Comparison of ENCODE assay signal across 9 cellular contexts in the genomic region with DNA sequence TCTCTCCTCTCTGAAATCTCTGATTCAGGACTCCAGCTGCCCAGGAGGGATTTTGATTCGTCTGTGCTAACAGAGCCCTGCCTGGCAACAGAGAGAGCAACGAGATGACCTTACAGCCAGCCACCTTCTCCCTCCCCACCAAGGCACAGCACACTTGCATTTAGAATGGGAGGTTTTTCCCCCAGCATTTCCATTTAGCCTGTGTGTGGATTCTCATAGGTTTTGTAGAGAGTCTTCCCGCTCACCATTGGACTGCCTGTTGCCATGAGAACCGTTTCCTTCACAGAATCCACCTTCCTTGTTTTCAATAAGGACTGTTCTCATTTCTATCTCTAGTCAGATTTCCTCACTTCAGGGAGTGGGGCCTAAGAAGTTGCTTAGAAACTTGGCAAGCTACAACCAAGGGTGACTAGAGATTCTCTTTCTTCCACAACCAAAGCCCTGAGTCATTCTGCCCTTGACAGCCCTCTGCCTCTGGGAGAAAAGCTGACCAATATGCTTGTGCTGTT. TPM values are rescaled to one million over a fixed set of nuclear protein-coding genes. Genes with fewer than 3 reads are reported as not detected.
DNase-seq lines count a peak whose midpoint lies in the region; TF ChIP-seq lines count a peak whose summit lies in the region.
"Had no signal": no experiment of that assay in that cellular context is flagged by ENCODE, and none has a peak within 500 bp of the region (broad histone marks: within the 10 kb centered on the region; RNA-seq: fewer than 3 reads in every experiment).

No MANE protein-coding gene starts in this region.

- no peak overlapping the region for H2AFZ ChIP-seq in H9 (ENCODE audit: low read length)

- H4K5ac ChIP-seq in H9 (ENCODE audit: insufficient read length, low read depth, low read length), result no peak overlapping the region

- H2BK15ac ChIP-seq in H9 (ENCODE audit: low read depth, low read length), result no peak overlapping the region

- no peak overlapping the region for H3T11ph ChIP-seq in H9 (ENCODE audit: low read length)

- H2BK120ac ChIP-seq in H9 (ENCODE audit: low read depth, low read length, poor library complexity, severe bottlenecking), result no peak overlapping the region

- in situ Hi-C loops in astrocyte of the cerebellum (cut with HindIII; ENCODE audit: low sequenced_read_pairs), result no loop called here

- no peak overlapping the region for H3K18ac ChIP-seq in H9 (ENCODE audit: insufficient read length, low read depth, low read length)

- H3K27me3 Mint-ChIP-seq in H9 (ENCODE audit: low read depth), result peaks cover 31% of the 10 kb centered on the region

- peak overlapping the region in 2 of 3 experiments; percentile 11 to 75; a peak in 1 of 7 replicates for H3K27ac Mint-ChIP-seq in H9

- no peak overlapping the region for H3K4me3 Mint-ChIP-seq in H9

- H3K79me1 ChIP-seq in H9 (ENCODE audit: insufficient read depth, low read depth, low read length, poor library complexity, severe bottlenecking), result no peaks in the 10 kb centered on the region

- TF ChIP-seq CTCF in AG09309 (IDR thresholded peaks at IDR 0.05; ENCODE audit: control insufficient read depth, insufficient read depth, low read depth, low read length, missing control alignments) (no peak), H9 (conservative IDR thresholded peaks at IDR 0.05) (no peak), astrocyte of the cerebellum (IDR thresholded peaks at IDR 0.05; ENCODE audit: low read depth, low read length, missing control alignments) (no peak)

- H3K79me2 ChIP-seq in H9 (ENCODE audit: insufficient read depth, low read length), result no peaks in the 10 kb centered on the region

- H2BK12ac ChIP-seq in H9 (ENCODE audit: insufficient read length, low read depth, low read length), result no peak overlapping the region

- H3K4me3 ChIP-seq in AG09309 (ENCODE audit: control insufficient read depth, low read depth, low read length) (no peak overlapping the region), astrocyte of the cerebellum (ENCODE audit: low read depth, low read length) (no peak overlapping the region)
- H3K4me3 ChIP-seq: heart right ventricle had no signal

- no peaks in the 10 kb centered on the region for H3K27me3 ChIP-seq in H9 (ENCODE audit: insufficient read depth, low read length)

- H4K8ac ChIP-seq in H9 (replicated peaks; ENCODE audit: insufficient read length, low read depth, low read length), result no peak overlapping the region

- H3K4me1 ChIP-seq in H9 (ENCODE audit: insufficient read depth, low read length), result peaks cover 3% of the 10 kb centered on the region; the same call in 1 of the 2 replicates

- H3K36me3 Mint-ChIP-seq in H9 (ENCODE audit: insufficient read depth in 1 of 3, low read depth in 3 of 3), result peaks cover 0 to 14% (median 5%) of the 10 kb centered on the region in 3 experiments; a peak in 6 of 7 replicates

- no peak overlapping the region for H3K4ac ChIP-seq in H9 (ENCODE audit: low read depth, low read length)

- no peak overlapping the region for H3K56ac ChIP-seq in H9 (ENCODE audit: insufficient read length, low read depth, low read length)

- peaks cover 25 to 29% of the 10 kb centered on the region in 2 experiments for H3K4me1 Mint-ChIP-seq in H9

- no peak overlapping the region for H4K91ac ChIP-seq in H9 (ENCODE audit: insufficient read length, low read depth, low read length)

- no CpG with 5 or more reads among the region's 4 CpGs for WGBS in H9 (ENCODE audit: extremely low coverage, insufficient read length, low lambda C conversion rate)

- H2BK5ac ChIP-seq in H9 (ENCODE audit: insufficient read length, low read length), result no peak overlapping the region

- no peak overlapping the region for H2BK20ac ChIP-seq in H9 (ENCODE audit: low read depth, low read length, poor library complexity, severe bottlenecking)

- no peaks in the 10 kb centered on the region for H3K9me3 ChIP-seq in H9 (ENCODE audit: control insufficient read depth, low read depth, low read length)
- H3K9me3 ChIP-seq: heart right ventricle had no signal

- no peak overlapping the region for H3K14ac ChIP-seq in H9 (ENCODE audit: insufficient read depth, low read length)

- H3K9ac ChIP-seq in H9 (ENCODE audit: extremely low read depth, insufficient read length, low read length), result no peak overlapping the region

- H3K27ac ChIP-seq in H9 (ENCODE audit: insufficient read length, low read depth, low read length), result no peak overlapping the region

- H3K23me2 ChIP-seq in H9 (ENCODE audit: insufficient read length, low read depth, low read length, poor library complexity, severe bottlenecking), result no peaks in the 10 kb centered on the region

- no peak overlapping the region for H3K4me2 ChIP-seq in H9 (ENCODE audit: insufficient read depth, insufficient read length, low read length)

- no peaks in the 10 kb centered on the region for H4K20me1 ChIP-seq in H9 (ENCODE audit: control insufficient read depth, insufficient read depth, insufficient read length)

- no peaks in the 10 kb centered on the region for H3K9me3 Mint-ChIP-seq in H9

- H2AK5ac ChIP-seq in H9 (ENCODE audit: insufficient read length, low read length), result no peak overlapping the region

- DNase-seq in AG09309 (ENCODE audit: low read depth) (peak; percentile 79), H9 (no peak), astrocyte of the cerebellum (ENCODE audit: low read depth) (peak; percentile 78), kidney tubule cell (ENCODE audit: low spot score) (peak; percentile 72), GM19238 (ENCODE audit: insufficient read length, low spot score) (no peak), mesenteric fat pad (ENCODE audit: low spot score) (no peak), NCI-H526 (lab: John Stamatoyannopoulos, UW) (no peak)
- DNase-seq in NK-92 treated with Interleukin-12 subunit alpha and Interleukin-12 subunit beta, amount 100 ng/mL, for 24 hours (lab: John Stamatoyannopoulos, UW), result no peak
- DNase-seq: heart right ventricle had no signal

- no peak overlapping the region for H3K23ac ChIP-seq in H9 (ENCODE audit: insufficient read length, low read depth, low read length)

RNA-seq across cellular contexts. Expression of a gene that starts 5.8 kb away (rescaled TPM):
- total RNA-seq in H9 (2021) (5.7 and 6.6 TPM in 2 replicates), mesenteric fat pad (9.9 TPM)

RNA-seq across cellular contexts. Expression of a gene that starts 42.8 kb away (rescaled TPM):
- 0.50 and 0.81 TPM in 2 replicates for total RNA-seq in H9 (2021)
- 11.4 TPM for total RNA-seq in mesenteric fat pad

Comparison
In these comparisons a context has a peak if more than half of its experiments do, and no peak if none do; other contexts are left out.
1. DNase-seq: peak in AG09309 (single experiment), astrocyte of the cerebellum (single experiment) and kidney tubule cell (single experiment); none in H9 (single experiment), GM19238 (single experiment), mesenteric fat pad (single experiment), NCI-H526 (0 of 2) and NK-92 treated with Interleukin-12 subunit alpha and Interleukin-12 subunit beta, amount 100 ng/mL, for 24 hours (single experiment).